1 cellular context compared by ENCODE assay signal in genomic region chr4:140609548-140610425, GRCh38.
TF ChIP-seq lines count a peak whose summit lies in the region.

No MANE protein-coding gene starts in this region.

TF ChIP-seq in HCT116, 20 proteins besides CTCF, POLR2A, EP300 and RAD21 (continued from another document):
- TF ChIP-seq ATF3 (IDR thresholded peaks at IDR 0.05) = no peak
- no peak for TF ChIP-seq EGR1 (IDR thresholded peaks at IDR 0.05; ENCODE audit: low read depth)
